1 cellular context compared by ENCODE assay signal in the genomic region with DNA sequence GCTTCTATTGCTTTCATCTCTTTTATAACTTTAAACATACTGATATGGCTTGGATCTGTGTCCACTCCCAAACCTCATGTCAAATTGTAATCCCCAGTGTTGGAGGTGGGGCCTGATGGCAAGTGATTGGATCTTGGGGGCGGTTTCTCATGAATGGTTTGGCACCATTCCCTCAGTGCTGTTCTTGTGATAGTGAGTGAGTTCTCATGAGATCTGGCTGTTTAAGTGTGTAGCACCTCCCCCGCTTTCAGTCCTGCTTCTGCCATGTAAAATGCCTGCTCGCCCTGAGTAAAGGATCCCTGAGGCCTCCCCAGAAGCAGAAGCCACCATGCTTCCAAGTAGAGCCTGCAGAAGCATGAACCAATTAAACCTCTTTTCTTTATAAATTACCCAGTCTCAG.
TF ChIP-seq lines count a peak whose summit lies in the region.

No MANE protein-coding gene starts in this region.

TF ChIP-seq in K562, 482 proteins besides CTCF, POLR2A, EP300 and RAD21 (continued from another document):
- TF ChIP-seq, protein P1, sequence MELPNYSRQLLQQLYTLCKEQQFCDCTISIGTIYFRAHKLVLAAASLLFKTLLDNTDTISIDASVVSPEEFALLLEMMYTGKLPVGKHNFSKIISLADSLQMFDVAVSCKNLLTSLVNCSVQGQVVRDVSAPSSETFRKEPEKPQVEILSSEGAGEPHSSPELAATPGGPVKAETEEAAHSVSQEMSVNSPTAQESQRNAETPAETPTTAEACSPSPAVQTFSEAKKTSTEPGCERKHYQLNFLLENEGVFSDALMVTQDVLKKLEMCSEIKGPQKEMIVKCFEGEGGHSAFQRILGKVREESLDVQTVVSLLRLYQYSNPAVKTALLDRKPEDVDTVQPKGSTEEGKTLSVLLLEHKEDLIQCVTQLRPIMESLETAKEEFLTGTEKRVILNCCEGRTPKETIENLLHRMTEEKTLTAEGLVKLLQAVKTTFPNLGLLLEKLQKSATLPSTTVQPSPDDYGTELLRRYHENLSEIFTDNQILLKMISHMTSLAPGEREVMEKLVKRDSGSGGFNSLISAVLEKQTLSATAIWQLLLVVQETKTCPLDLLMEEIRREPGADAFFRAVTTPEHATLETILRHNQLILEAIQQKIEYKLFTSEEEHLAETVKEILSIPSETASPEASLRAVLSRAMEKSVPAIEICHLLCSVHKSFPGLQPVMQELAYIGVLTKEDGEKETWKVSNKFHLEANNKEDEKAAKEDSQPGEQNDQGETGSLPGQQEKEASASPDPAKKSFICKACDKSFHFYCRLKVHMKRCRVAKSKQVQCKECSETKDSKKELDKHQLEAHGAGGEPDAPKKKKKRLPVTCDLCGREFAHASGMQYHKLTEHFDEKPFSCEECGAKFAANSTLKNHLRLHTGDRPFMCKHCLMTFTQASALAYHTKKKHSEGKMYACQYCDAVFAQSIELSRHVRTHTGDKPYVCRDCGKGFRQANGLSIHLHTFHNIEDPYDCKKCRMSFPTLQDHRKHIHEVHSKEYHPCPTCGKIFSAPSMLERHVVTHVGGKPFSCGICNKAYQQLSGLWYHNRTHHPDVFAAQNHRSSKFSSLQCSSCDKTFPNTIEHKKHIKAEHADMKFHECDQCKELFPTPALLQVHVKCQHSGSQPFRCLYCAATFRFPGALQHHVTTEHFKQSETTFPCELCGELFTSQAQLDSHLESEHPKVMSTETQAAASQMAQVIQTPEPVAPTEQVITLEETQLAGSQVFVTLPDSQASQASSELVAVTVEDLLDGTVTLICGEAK (IDR thresholded peaks at IDR 0.05): no peak
- TF ChIP-seq, protein P1 (CRISPR knock-in tag; IDR thresholded peaks at IDR 0.05): no peak
- TF ChIP-seq PRMT5 (CRISPR knock-in tag; IDR thresholded peaks at IDR 0.05): no peak
- TF ChIP-seq ZNF121 (CRISPR knock-in tag; conservative IDR thresholded peaks at IDR 0.05): no peak
- no peak for TF ChIP-seq DDX20 (tag; IDR thresholded peaks at IDR 0.05; ENCODE audit: low read depth)
- TF ChIP-seq ZNF695 (CRISPR knock-in tag; IDR thresholded peaks at IDR 0.05): no peak
- no peak for TF ChIP-seq TBP (optimal IDR thresholded peaks at IDR 0.05; ENCODE audit: low read depth, low read length)
- peak; percentile 64 for TF ChIP-seq EGR1 (conservative IDR thresholded peaks at IDR 0.05)
- TF ChIP-seq MCM7 (IDR thresholded peaks at IDR 0.05): no peak
- no peak for TF ChIP-seq ZNF175 (CRISPR knock-in tag; IDR thresholded peaks at IDR 0.05; ENCODE audit: low read depth)
- TF ChIP-seq FOSL1 (tag; conservative IDR thresholded peaks at IDR 0.05): no peak
- no peak for TF ChIP-seq CBX2 (IDR thresholded peaks at IDR 0.05; ENCODE audit: insufficient read depth, low read length, poor library complexity, severe bottlenecking)
- peak; percentile 69; the same call in 1 of the 2 replicates for TF ChIP-seq CHAMP1 (IDR thresholded peaks at IDR 0.05)
- no peak for TF ChIP-seq ZNF253 (CRISPR knock-in tag; conservative IDR thresholded peaks at IDR 0.05)
- TF ChIP-seq, protein P2, sequence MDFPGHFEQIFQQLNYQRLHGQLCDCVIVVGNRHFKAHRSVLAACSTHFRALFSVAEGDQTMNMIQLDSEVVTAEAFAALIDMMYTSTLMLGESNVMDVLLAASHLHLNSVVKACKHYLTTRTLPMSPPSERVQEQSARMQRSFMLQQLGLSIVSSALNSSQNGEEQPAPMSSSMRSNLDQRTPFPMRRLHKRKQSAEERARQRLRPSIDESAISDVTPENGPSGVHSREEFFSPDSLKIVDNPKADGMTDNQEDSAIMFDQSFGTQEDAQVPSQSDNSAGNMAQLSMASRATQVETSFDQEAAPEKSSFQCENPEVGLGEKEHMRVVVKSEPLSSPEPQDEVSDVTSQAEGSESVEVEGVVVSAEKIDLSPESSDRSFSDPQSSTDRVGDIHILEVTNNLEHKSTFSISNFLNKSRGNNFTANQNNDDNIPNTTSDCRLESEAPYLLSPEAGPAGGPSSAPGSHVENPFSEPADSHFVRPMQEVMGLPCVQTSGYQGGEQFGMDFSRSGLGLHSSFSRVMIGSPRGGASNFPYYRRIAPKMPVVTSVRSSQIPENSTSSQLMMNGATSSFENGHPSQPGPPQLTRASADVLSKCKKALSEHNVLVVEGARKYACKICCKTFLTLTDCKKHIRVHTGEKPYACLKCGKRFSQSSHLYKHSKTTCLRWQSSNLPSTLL (IDR thresholded peaks at IDR 0.05): no peak
- TF ChIP-seq TEAD1 (CRISPR knock-in tag; IDR thresholded peaks at IDR 0.05): no peak
- no peak for TF ChIP-seq CBFB (CRISPR knock-in tag; IDR thresholded peaks at IDR 0.05)
- no peak for TF ChIP-seq KLF10 (CRISPR knock-in tag; IDR thresholded peaks at IDR 0.05)
